1 cellular context compared by ENCODE assay signal in genomic region chr2:226334981-226335720, GRCh38.
TF ChIP-seq lines count a peak whose summit lies in the region.

No MANE protein-coding gene starts in this region.

TF ChIP-seq in HepG2, 621 proteins besides CTCF, POLR2A, EP300 and RAD21 (continued from another document):
- TF ChIP-seq ZNF382 (CRISPR knock-in tag; IDR thresholded peaks at IDR 0.05; ENCODE audit: borderline replicate concordance): no peak
- TF ChIP-seq SNAPC2 (CRISPR knock-in tag; IDR thresholded peaks at IDR 0.05): no peak
- no peak for TF ChIP-seq ZNF678 (CRISPR knock-in tag; IDR thresholded peaks at IDR 0.05)
- no peak for TF ChIP-seq ARNTL (CRISPR knock-in tag; IDR thresholded peaks at IDR 0.05)
- TF ChIP-seq HNF1A (IDR thresholded peaks at IDR 0.05; ENCODE audit: low read depth): no peak
- no peak for TF ChIP-seq HNF1A (CRISPR knock-in tag; IDR thresholded peaks at IDR 0.05; ENCODE audit: borderline replicate concordance)
- TF ChIP-seq CENPT (CRISPR knock-in tag; IDR thresholded peaks at IDR 0.05; ENCODE audit: low read depth): no peak
- no peak for TF ChIP-seq ZNF350 (CRISPR knock-in tag; IDR thresholded peaks at IDR 0.05; ENCODE audit: borderline replicate concordance, low read depth)
- TF ChIP-seq ZNF441 (CRISPR knock-in tag; IDR thresholded peaks at IDR 0.05; ENCODE audit: borderline replicate concordance): no peak
